In the genomic region with DNA sequence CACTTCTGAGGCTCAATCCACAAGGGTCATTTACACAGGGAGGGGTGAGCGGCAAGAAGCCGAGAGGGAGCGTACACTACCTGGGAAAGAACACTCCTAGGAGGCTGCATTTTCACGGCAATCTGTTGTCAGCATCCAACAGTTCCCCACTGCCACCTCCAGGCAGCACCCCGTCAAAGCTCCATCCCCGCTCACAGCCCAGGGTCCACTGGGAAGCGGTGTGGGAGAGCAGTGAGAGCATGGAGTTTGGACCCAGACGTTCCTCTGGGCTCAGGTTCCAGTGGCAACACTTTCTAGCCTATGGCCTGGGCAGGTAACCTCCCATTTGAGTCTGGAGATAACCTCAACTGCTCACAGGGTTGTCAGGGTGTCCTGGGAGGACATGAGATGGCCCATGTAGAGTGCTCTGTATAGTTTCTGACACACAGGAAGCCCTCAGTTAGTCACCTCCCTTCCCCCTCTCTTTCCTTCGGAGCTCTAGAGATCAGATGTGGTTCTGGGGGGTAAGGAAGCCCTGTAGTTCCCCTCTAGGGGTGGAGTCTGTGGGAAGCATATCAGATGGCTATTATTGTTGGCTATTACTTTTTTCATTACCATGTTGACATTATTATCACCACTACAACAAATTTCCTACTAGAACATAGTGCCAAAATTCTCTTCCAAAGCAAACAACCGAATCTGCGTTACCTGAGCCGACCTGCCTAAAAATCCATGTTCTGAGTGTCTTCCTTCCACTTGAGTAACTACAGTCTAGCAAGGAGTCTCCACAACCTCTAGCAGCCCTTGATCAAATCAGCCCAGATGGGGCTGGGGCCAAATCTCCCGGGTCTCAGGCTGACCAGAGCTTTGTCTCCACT, we compare ENCODE assay signal across 11 cellular contexts. TPM values are rescaled to one million over a fixed set of nuclear protein-coding genes. Genes with fewer than 3 reads are reported as not detected.
A peak's percentile ranks its signal among the peaks of the same experiment; 100 is the strongest.
DNase-seq lines count a peak whose midpoint lies in the region; ATAC-seq, FAIRE-seq and TF ChIP-seq lines count a peak whose summit lies in the region.
"Had no signal": no experiment of that assay in that cellular context is flagged by ENCODE, and none has a peak within 500 bp of the region (broad histone marks: within the 10 kb centered on the region; RNA-seq: fewer than 3 reads in every experiment).

No MANE protein-coding gene starts in this region.

- CTCF ChIA-PET in T-cell (lab: Charles Lee): interaction anchor here (0.6 to 4.0 kb wide), 17 partner anchors 9 to 753 kb away, joined by 3 to 53 read pairs (median 5); partner anchors contain the start of genes EEFSEC (in 1 of the 2) and RUVBL1 (in 1 of the 2)

- intact Hi-C loops in right cardiac atrium (cut with DNase I): loop anchor here in 3 of 4 donors (2.0 to 10.0 kb wide), 3 partner anchors 38 to 400 kb away; partner anchors contain the start of gene GATA2 (in 1 of the 3)

- H3K27me3 ChIP-seq in right cardiac atrium (ENCODE audit: control insufficient read depth, insufficient read depth) (no peaks in the 10 kb centered on the region), right atrium auricular region (no peaks in the 10 kb centered on the region)
- H3K27me3 ChIP-seq: BLaER1, heart left ventricle, SJCRH30 had no signal

- H3K9me3 Mint-ChIP-seq in T-cell: no peaks in the 10 kb centered on the region

- H3K27me3 Mint-ChIP-seq in T-cell: no peaks in the 10 kb centered on the region

- peaks cover 5 to 10% (median 7%) of the 10 kb centered on the region in 3 donors for H3K4me1 Mint-ChIP-seq in T-cell

- ATAC-seq in right cardiac atrium: peak; percentile 19 to 80
- ATAC-seq in T-cell (replicated peaks in 1 of 4): peak in 3 of 4 experiments; percentile 33 to 39 (median 35)
- ATAC-seq in HG02973 (IDR thresholded peaks at IDR 0.05; ENCODE audit: unreplicated experiment): no peak

- TF ChIP-seq CTCF in right atrium auricular region (IDR thresholded peaks at IDR 0.05) (no peak), epithelial cell of esophagus (IDR thresholded peaks at IDR 0.05; ENCODE audit: insufficient read depth, low read depth, low read length, missing control alignments) (no peak)

- DNase-seq in right cardiac atrium: no peak
- no peak for DNase-seq in right atrium auricular region (ENCODE audit: low spot score)
- no peak for DNase-seq in T-cell
- DNase-seq in epithelial cell of esophagus (ENCODE audit: low read depth): peak; percentile 40
- DNase-seq in DMS114 treated with DMSO at 0.1 percent for 48 hours (lab: John Stamatoyannopoulos, UW; ENCODE audit: unreplicated experiment): no peak
- DNase-seq in GM19239 (ENCODE audit: insufficient read length, low spot score): no peak
- DNase-seq in DMS 273 treated with DMSO at 0.1 percent for 48 hours (lab: John Stamatoyannopoulos, UW): no peak

- H3K27ac ChIP-seq in right cardiac atrium (ENCODE audit: low read length): no peak overlapping the region
- H3K27ac ChIP-seq in right atrium auricular region: no peak overlapping the region
- H3K27ac ChIP-seq: BLaER1 had no signal

- FAIRE-seq in GM19239 (lab: Jason Lieb, UNC): no peak

- H3K4me3 ChIP-seq in right cardiac atrium (ENCODE audit: low read length) (no peak overlapping the region), right atrium auricular region (no peak overlapping the region), epithelial cell of esophagus (ENCODE audit: low read length) (no peak overlapping the region)
- H3K4me3 ChIP-seq: BLaER1, heart left ventricle, SJCRH30 had no signal

- H3K4me3 Mint-ChIP-seq in T-cell: no peak overlapping the region

- H3K4me1 ChIP-seq in right cardiac atrium (ENCODE audit: control insufficient read depth, insufficient read depth, low read length): no peaks in the 10 kb centered on the region
- peaks cover 0 to 4% of the 10 kb centered on the region in 2 donors for H3K4me1 ChIP-seq in right atrium auricular region
- H3K4me1 ChIP-seq: BLaER1 had no signal

- no peak overlapping the region for H3K27ac Mint-ChIP-seq in T-cell

- peaks cover 55% of the 10 kb centered on the region for H3K36me3 Mint-ChIP-seq in T-cell

- H3K9me3 ChIP-seq in right cardiac atrium (ENCODE audit: control insufficient read depth, low read length): no peaks in the 10 kb centered on the region
- no peaks in the 10 kb centered on the region for H3K9me3 ChIP-seq in right atrium auricular region
- H3K9me3 ChIP-seq: BLaER1, heart left ventricle, SJCRH30 had no signal

- WGBS in right cardiac atrium: 80% methylated on average over 13 of the region's 13 CpGs

- POLR2A ChIA-PET in T-cell (lab: Charles Lee): interaction anchor here in 1 of 2 donors (0.6 kb wide), 1 partner anchor 40 kb away, joined by 3 read pairs; no protein-coding TSS in a partner anchor

- peaks cover 21% of the 10 kb centered on the region for H3K36me3 ChIP-seq in right atrium auricular region

RNA-seq across cellular contexts. Expression of gene RUVBL1, which starts 29.1 kb away (rescaled TPM):
- total RNA-seq in right cardiac atrium (10 to 100 TPM; 20.9 to 27.1 (median 26.6) TPM), right atrium auricular region (10 to 100 TPM; 20.9 to 31.0 TPM), T-cell (10 to 100 TPM; 21.4 to 33.4 (median 29.9) TPM)
- 28.9 TPM for polyA plus RNA-seq in right cardiac atrium

RNA-seq across cellular contexts. Expression of gene SEC61A1, which starts 42.3 kb away (rescaled TPM):
- total RNA-seq in right cardiac atrium: 100 to 1,000 TPM in 1 of 4 donors, 10 to 100 TPM in 3; 64.0 to 129 (median 83.9) TPM
- polyA plus RNA-seq in right cardiac atrium: 52.5 TPM
- total RNA-seq in right atrium auricular region: 100 to 1,000 TPM in 1 of 2 donors, 10 to 100 TPM in 1; 74.5 to 109 TPM
- total RNA-seq in T-cell: 100 to 1,000 TPM; 120 to 156 (median 135) TPM

RNA-seq across cellular contexts. Expression of gene EEFSEC, which starts 58.8 kb away (rescaled TPM):
- total RNA-seq in right cardiac atrium: 10 to 100 TPM; 14.7 to 17.6 (median 16.2) TPM
- polyA plus RNA-seq in right cardiac atrium: 15.0 TPM
- total RNA-seq in right atrium auricular region: 10 to 100 TPM; 15.7 to 18.0 TPM
- total RNA-seq in T-cell: 10 to 100 TPM; 15.9 to 21.1 (median 19.1) TPM
